8 cellular contexts compared by ENCODE assay signal in the genomic region with DNA sequence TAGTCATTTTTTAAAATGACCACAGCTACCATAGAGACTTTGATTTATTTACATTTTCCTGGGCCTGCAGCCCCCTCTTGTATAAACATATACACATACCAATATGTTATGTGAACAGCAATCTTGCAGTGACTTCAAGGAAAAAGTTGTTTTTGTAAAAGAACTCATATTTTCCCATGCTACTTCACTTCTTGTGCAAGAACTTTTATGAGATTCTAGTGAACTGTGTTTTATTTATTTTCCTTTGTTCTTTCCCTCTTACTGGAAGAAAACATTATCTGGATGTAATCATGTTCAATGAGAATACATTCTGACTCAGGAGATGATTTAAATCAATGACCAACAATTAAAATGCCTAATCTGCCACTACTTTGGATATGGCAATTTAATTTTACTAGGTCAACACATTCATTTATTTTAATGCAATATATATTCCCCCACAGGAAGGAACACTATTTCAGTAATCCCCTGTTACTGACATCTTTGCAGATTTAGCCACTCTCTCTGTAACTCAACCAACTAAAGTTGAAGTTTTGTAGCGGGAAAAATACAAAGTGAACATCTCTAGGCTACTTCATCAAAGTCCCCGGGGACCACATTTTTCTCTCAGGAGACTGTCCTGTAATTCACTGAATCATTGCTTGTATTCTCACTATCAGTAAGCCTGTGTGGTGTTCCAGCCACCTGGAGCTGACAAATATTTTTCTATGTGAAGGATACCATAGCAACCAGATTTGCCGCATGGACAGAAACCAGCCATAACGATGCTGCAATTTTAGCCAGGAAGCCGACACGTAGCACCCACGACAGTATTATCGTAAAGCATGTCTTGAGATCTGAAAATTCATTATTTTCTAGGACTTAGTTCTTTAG.
DNase-seq lines count a peak whose midpoint lies in the region; ATAC-seq, FAIRE-seq and TF ChIP-seq lines count a peak whose summit lies in the region.

No MANE protein-coding gene starts in this region.

- in situ Hi-C loops in ACHN (cut with HindIII; ENCODE audit: low pct_ligation_motif_present, low pct_unique_long_range_greater_than_20kb, low sequenced_read_pairs) (no loop called here), GM12878 (cut with MboI) (no loop called here)

- peaks cover 85% of the 10 kb centered on the region for H3K79me2 ChIP-seq in GM12878 (ENCODE audit: control insufficient read depth, insufficient read depth, low read length)

- H3K9ac ChIP-seq in GM12878 (ENCODE audit: control insufficient read depth, insufficient read depth, low read length), result peak overlapping the region; percentile 56

- peaks cover 4% of the 10 kb centered on the region for H3K27me3 Mint-ChIP-seq in nephron (ENCODE audit: low read depth)

- peak; percentile 26 for DNase-seq in ACHN
- DNase-seq in GM12878 (ENCODE audit: low read depth, low spot score), result peak; percentile 99
- DNase-seq in pons (ENCODE audit: low spot score), result no peak
- DNase-seq in stimulated activated CD4-positive, alpha-beta T cell treated with anti-CD3 and anti-CD28 coated beads, Interleukin-4, amount 100 ng/mL, for 1 hour, result no peak
- DNase-seq in activated CD4-positive, alpha-beta T cell treated with anti-CD3 and anti-CD28 coated beads, Interleukin-2, amount 50 U/mL, for 4 hours, result no peak

- TF ChIP-seq EP300 in GM12878 (IDR thresholded peaks at IDR 0.05; ENCODE audit: borderline replicate concordance in 1 of 2, control insufficient read depth in 1 of 2, low read depth in 2 of 2, low read length in 2 of 2), result peak; percentile 71 to 95

- peaks cover 71% of the 10 kb centered on the region for H3K4me1 Mint-ChIP-seq in nephron

- peak overlapping the region; percentile 7 to 54 (median 40) for H3K4me3 Mint-ChIP-seq in nephron

- H3K4me1 ChIP-seq in GM12878 (ENCODE audit: control insufficient read depth, insufficient read depth, low read length), result peaks cover 29% of the 10 kb centered on the region

- 0 out of 2 replicates have a peak, but pooled peaks have one; percentile 24 for TF ChIP-seq RAD21 in GM12878 (IDR thresholded peaks at IDR 0.05; ENCODE audit: insufficient read depth, low read depth, low read length)

- H4K20me1 ChIP-seq in GM12878 (ENCODE audit: control insufficient read depth, insufficient read depth), result no peaks in the 10 kb centered on the region

- 0% methylated on average over 8 of the region's 8 CpGs for WGBS in GM12878 (ENCODE audit: insufficient coverage, insufficient replicate concordance, low lambda C conversion rate, missing lambda C conversion rate)

- no peaks in the 10 kb centered on the region; the same call in 2 of the 3 replicates for H3K9me3 ChIP-seq in GM12878 (replicated peaks; ENCODE audit: control insufficient read depth, insufficient read depth, low read length)

- TF ChIP-seq POLR2A in GM12878 (IDR thresholded peaks at IDR 0.05; ENCODE audit: low read depth, low read length), result no peak

- no peaks in the 10 kb centered on the region for H3K9me3 Mint-ChIP-seq in nephron

- H3K27ac Mint-ChIP-seq in nephron, result peak overlapping the region; percentile 89 to 98 (median 94)

- no peak for TF ChIP-seq CTCF in GM12878 (IDR thresholded peaks at IDR 0.05 in 2 of 3, conservative IDR thresholded peaks at IDR 0.05 in 1 of 3; ENCODE audit: control insufficient read depth in 2 of 3, extremely low read depth in 1 of 3, insufficient read depth in 1 of 3, low read depth in 3 of 3, low read length in 3 of 3)
- TF ChIP-seq CTCF in nephron (IDR thresholded peaks at IDR 0.05; ENCODE audit: unreplicated experiment in 3 of 3), result no peak

- peak overlapping the region; percentile 76 for H3K4me2 ChIP-seq in GM12878 (ENCODE audit: control insufficient read depth, insufficient read depth)

- POLR2A ChIA-PET in GM12878 (lab: Charles Lee), result interaction anchor here (2.2 to 20.2 kb wide), 5 partner anchors 10 to 85 kb away, joined by 6 to 343 read pairs (median 46); no protein-coding TSS in a partner anchor

- SMC1A ChIA-PET in GM12878 (lab: Charles Lee; ENCODE audit: uncharacterized antibody, unreplicated experiment), result interaction anchor here (1.0 to 33.0 kb wide), 10 partner anchors 8 to 534 kb away, joined by 3 to 832 read pairs (median 8); no protein-coding TSS in a partner anchor

- peak; percentile 90 for FAIRE-seq in GM12878 (lab: Jason Lieb, UNC)

- CTCF ChIA-PET in GM12878 (lab: Yijun Ruan, JAX), result interaction anchor here (0.9 to 6.8 kb wide), 5 partner anchors 9 to 85 kb away, joined by 3 to 54 read pairs (median 13); no protein-coding TSS in a partner anchor

- H3K27me3 ChIP-seq in GM12878 (replicated peaks in 1 of 2; ENCODE audit: control insufficient read depth in 2 of 2, insufficient read depth in 2 of 2, low read length in 1 of 2), result no peaks in the 10 kb centered on the region

- peak overlapping the region; percentile 79 for H2AFZ ChIP-seq in GM12878 (ENCODE audit: control insufficient read depth, low read depth, low read length)

- H3K36me3 ChIP-seq in GM12878 (ENCODE audit: control insufficient read depth in 2 of 2, insufficient read depth in 2 of 2, low read length in 1 of 2), result no peaks in the 10 kb centered on the region; a peak in 3 of 4 replicates

- BruUV-seq in GM12878 (replicated peaks; lab: Mats Ljungman, UMichigan), result no TSS peak

- RAD21 ChIA-PET in GM12878 (lab: Charles Lee; ENCODE audit: unreplicated experiment), result interaction anchor here (0.6 to 7.8 kb wide), 11 partner anchors 8 to 88 kb away, joined by 3 to 158 read pairs (median 10); no protein-coding TSS in a partner anchor

- peak overlapping the region; percentile 54 for H3K4me3 ChIP-seq in GM12878

- H3K36me3 Mint-ChIP-seq in nephron (ENCODE audit: low read depth), result no peaks in the 10 kb centered on the region

- intact Hi-C loops in GM12878 (cut with micrococcal nuclease; ENCODE audit: unreplicated experiment), result loop anchor here (1.0 to 5.0 kb wide), 6 partner anchors 8 to 348 kb away; no protein-coding TSS in a partner anchor

- peak overlapping the region; percentile 92 for H3K27ac ChIP-seq in GM12878 (ENCODE audit: control insufficient read depth, insufficient read depth)

- ATAC-seq in GM19328 (IDR thresholded peaks at IDR 0.05; ENCODE audit: unreplicated experiment) (peak; percentile 71), HG03175 (IDR thresholded peaks at IDR 0.05; ENCODE audit: unreplicated experiment) (peak; percentile 91), GM12878 (peak; percentile 71)

TF ChIP-seq in GM12878, 131 proteins besides CTCF, POLR2A, EP300 and RAD21 (continues in another document):
- peak; percentile 84 for TF ChIP-seq ATF7 (IDR thresholded peaks at IDR 0.05; ENCODE audit: low read depth)
- TF ChIP-seq, protein P1, sequence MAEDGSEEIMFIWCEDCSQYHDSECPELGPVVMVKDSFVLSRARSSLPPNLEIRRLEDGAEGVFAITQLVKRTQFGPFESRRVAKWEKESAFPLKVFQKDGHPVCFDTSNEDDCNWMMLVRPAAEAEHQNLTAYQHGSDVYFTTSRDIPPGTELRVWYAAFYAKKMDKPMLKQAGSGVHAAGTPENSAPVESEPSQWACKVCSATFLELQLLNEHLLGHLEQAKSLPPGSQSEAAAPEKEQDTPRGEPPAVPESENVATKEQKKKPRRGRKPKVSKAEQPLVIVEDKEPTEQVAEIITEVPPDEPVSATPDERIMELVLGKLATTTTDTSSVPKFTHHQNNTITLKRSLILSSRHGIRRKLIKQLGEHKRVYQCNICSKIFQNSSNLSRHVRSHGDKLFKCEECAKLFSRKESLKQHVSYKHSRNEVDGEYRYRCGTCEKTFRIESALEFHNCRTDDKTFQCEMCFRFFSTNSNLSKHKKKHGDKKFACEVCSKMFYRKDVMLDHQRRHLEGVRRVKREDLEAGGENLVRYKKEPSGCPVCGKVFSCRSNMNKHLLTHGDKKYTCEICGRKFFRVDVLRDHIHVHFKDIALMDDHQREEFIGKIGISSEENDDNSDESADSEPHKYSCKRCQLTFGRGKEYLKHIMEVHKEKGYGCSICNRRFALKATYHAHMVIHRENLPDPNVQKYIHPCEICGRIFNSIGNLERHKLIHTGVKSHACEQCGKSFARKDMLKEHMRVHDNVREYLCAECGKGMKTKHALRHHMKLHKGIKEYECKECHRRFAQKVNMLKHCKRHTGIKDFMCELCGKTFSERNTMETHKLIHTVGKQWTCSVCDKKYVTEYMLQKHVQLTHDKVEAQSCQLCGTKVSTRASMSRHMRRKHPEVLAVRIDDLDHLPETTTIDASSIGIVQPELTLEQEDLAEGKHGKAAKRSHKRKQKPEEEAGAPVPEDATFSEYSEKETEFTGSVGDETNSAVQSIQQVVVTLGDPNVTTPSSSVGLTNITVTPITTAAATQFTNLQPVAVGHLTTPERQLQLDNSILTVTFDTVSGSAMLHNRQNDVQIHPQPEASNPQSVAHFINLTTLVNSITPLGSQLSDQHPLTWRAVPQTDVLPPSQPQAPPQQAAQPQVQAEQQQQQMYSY (CRISPR knock-in tag; IDR thresholded peaks at IDR 0.05), result no peak
- TF ChIP-seq ZNF24 (IDR thresholded peaks at IDR 0.05), result peak; percentile 93
- TF ChIP-seq ZBED1 (IDR thresholded peaks at IDR 0.05; ENCODE audit: borderline replicate concordance), result peak; percentile 92
- peak; percentile 92 for TF ChIP-seq NFIC (IDR thresholded peaks at IDR 0.05; ENCODE audit: low read depth, low read length)
- peak; percentile 92 for TF ChIP-seq SMAD1 (IDR thresholded peaks at IDR 0.05; ENCODE audit: low read depth, partially characterized antibody)
- TF ChIP-seq, protein P2, sequence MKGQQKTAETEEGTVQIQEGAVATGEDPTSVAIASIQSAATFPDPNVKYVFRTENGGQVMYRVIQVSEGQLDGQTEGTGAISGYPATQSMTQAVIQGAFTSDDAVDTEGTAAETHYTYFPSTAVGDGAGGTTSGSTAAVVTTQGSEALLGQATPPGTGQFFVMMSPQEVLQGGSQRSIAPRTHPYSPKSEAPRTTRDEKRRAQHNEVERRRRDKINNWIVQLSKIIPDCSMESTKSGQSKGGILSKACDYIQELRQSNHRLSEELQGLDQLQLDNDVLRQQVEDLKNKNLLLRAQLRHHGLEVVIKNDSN (IDR thresholded peaks at IDR 0.05; ENCODE audit: borderline replicate concordance, extremely low read length, insufficient read depth, low read depth, low read length), result no peak
- 0 out of 2 replicates have a peak, but pooled peaks have one; percentile 11 for TF ChIP-seq GABPA (IDR thresholded peaks at IDR 0.05; ENCODE audit: low read depth)
- peak; percentile 42; the same call in 1 of the 3 replicates for TF ChIP-seq POU2F2 (IDR thresholded peaks at IDR 0.05; ENCODE audit: borderline replicate concordance, low read depth, low read length)
- TF ChIP-seq EGR1 (IDR thresholded peaks at IDR 0.05; ENCODE audit: borderline replicate concordance in 1 of 2, low read depth in 2 of 2, low read length in 2 of 2), result no peak

Comparison
In these comparisons a context has a peak if more than half of its experiments do, and no peak if none do; other contexts are left out.
1. DNase-seq: peak in ACHN (single experiment) and GM12878 (single experiment); none in pons (single experiment), stimulated activated CD4-positive, alpha-beta T cell treated with anti-CD3 and anti-CD28 coated beads, Interleukin-4, amount 100 ng/mL, for 1 hour (single experiment) and activated CD4-positive, alpha-beta T cell treated with anti-CD3 and anti-CD28 coated beads, Interleukin-2, amount 50 U/mL, for 4 hours (0 of 2).
2. Peak in every context shown above with its lines, with median percentiles within 50 percentile points of each other: ATAC-seq.